In the genomic region with DNA sequence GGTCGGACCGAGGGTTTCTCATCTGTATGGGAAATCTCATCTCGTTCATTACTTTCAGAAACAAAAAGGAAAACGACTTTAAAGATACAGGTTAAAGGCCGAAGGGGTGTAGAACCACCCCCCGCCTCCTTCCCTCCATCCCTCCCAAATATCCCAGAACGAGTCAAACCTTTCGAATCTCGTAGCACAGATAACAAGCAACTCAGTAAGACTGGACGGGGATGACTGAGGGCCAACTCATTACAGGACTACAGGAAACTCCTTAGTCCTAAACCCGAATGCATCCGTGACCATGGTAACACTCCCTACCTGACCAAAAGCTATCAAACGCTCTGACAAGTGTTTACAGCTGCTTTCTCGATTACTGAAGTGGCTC, we compare ENCODE assay signal across 8 cellular contexts. TPM values are rescaled to one million over a fixed set of nuclear protein-coding genes. Genes with fewer than 3 reads are reported as not detected.
DNase-seq lines count a peak whose midpoint lies in the region; ATAC-seq and TF ChIP-seq lines count a peak whose summit lies in the region.
"Not testable (repeated sequence)": the region's sequence is repeated elsewhere in the genome, so short reads cannot be mapped to it uniquely, and the experiment has no call there.

No MANE protein-coding gene starts in this region.

- H3K36me3 ChIP-seq in KMS-11 (ENCODE audit: insufficient read depth); naive thymus-derived CD4-positive, alpha-beta T cell (ENCODE audit: control insufficient read depth in 2 of 3, insufficient read depth in 3 of 3, low read length in 3 of 3); suprapubic skin: not testable (repeated sequence)

- H2BK15ac ChIP-seq in H9 (ENCODE audit: low read depth, low read length) = not testable (repeated sequence)

- not testable (repeated sequence) for H3K9me3 ChIP-seq in H9 (ENCODE audit: control insufficient read depth, low read depth, low read length); naive thymus-derived CD4-positive, alpha-beta T cell (ENCODE audit: control insufficient read depth in 2 of 3, low read length in 3 of 3); suprapubic skin

- H4K91ac ChIP-seq in H9 (ENCODE audit: insufficient read length, low read depth, low read length) = not testable (repeated sequence)

- TF ChIP-seq POLR2A in suprapubic skin (IDR thresholded peaks at IDR 0.05) = not testable (repeated sequence)

- not testable (repeated sequence) for H3K27me3 Mint-ChIP-seq in H9 (ENCODE audit: low read depth); activated naive CD8-positive, alpha-beta T cell treated with anti-CD3 and anti-CD28 coated beads, Interleukin-2, amount 10 ng/mL, durations not matched to agents 7 days and 5 days; naive thymus-derived CD4-positive, alpha-beta T cell

- not testable (repeated sequence) for H3K56ac ChIP-seq in H9 (ENCODE audit: insufficient read length, low read depth, low read length)

- peak overlapping the region; percentile 83 to 95 for H3K4me3 Mint-ChIP-seq in H9
- H3K4me3 Mint-ChIP-seq in activated naive CD8-positive, alpha-beta T cell treated with anti-CD3 and anti-CD28 coated beads, Interleukin-2, amount 10 ng/mL, durations not matched to agents 7 days and 5 days = peak overlapping the region; percentile 86
- peak overlapping the region; percentile 77 to 99 (median 97) for H3K4me3 Mint-ChIP-seq in naive thymus-derived CD4-positive, alpha-beta T cell

- not testable (repeated sequence) for H3K14ac ChIP-seq in H9 (ENCODE audit: insufficient read depth, low read length)

- H2BK120ac ChIP-seq in H9 (ENCODE audit: low read depth, low read length, poor library complexity, severe bottlenecking) = not testable (repeated sequence)

- H3K9ac ChIP-seq in H9 (ENCODE audit: extremely low read depth, insufficient read length, low read length) (peak overlapping the region; percentile 50), KMS-11 (peak overlapping the region; percentile 90)

- not testable (repeated sequence) for H2BK5ac ChIP-seq in H9 (ENCODE audit: insufficient read length, low read length)

- no CpG with 5 or more reads among the region's 14 CpGs for WGBS in H9 (ENCODE audit: extremely low coverage, insufficient read length, low lambda C conversion rate)
- WGBS in suprapubic skin = no CpG with 5 or more reads among the region's 14 CpGs

- H3K4ac ChIP-seq in H9 (ENCODE audit: low read depth, low read length) = not testable (repeated sequence)

- H3K79me2 ChIP-seq in H9 (ENCODE audit: insufficient read depth, low read length); KMS-11 (ENCODE audit: insufficient read depth, low read depth): not testable (repeated sequence)

- POLR2A ChIA-PET in activated naive CD8-positive, alpha-beta T cell treated with anti-CD3 and anti-CD28 coated beads, Interleukin-2, amount 10 ng/mL, durations not matched to agents 7 days and 5 days (lab: Charles Lee) = interaction anchor here (2.3 kb wide), 1 partner anchor 75 kb away, joined by 30 read pairs; a partner anchor contains a TSS
- POLR2A ChIA-PET in naive thymus-derived CD4-positive, alpha-beta T cell (lab: Charles Lee) = interaction anchor here (0.9 to 1.8 kb wide), 4 partner anchors 32 to 76 kb away, joined by 3 to 30 read pairs (median 5); a partner anchor contains a TSS

- DNase-seq in ELF-1 (ENCODE audit: low read depth, low spot score) (peak; percentile 28), SHP77 (lab: John Stamatoyannopoulos, UW) (peak; percentile 13 to 30), fibroblast of villous mesenchyme (ENCODE audit: low read depth) (peak; percentile 2)
- not testable (repeated sequence) for DNase-seq in H9; activated naive CD8-positive, alpha-beta T cell treated with anti-CD3 and anti-CD28 coated beads, Interleukin-2, amount 10 ng/mL, durations not matched to agents 7 days and 5 days; suprapubic skin (ENCODE audit: low spot score in 2 of 2)
- peak in 3 of 9 donors; percentile 5 to 12 (median 9) for DNase-seq in naive thymus-derived CD4-positive, alpha-beta T cell

- H3K4me2 ChIP-seq in H9 (ENCODE audit: insufficient read depth, insufficient read length, low read length) (peak overlapping the region; percentile 60), KMS-11 (peak overlapping the region; percentile 60)

- H3K27ac ChIP-seq in H9 (ENCODE audit: insufficient read length, low read depth, low read length); suprapubic skin: not testable (repeated sequence)
- peak overlapping the region; percentile 53 for H3K27ac ChIP-seq in KMS-11
- peak overlapping the region; percentile 67 for H3K27ac ChIP-seq in naive thymus-derived CD4-positive, alpha-beta T cell (ENCODE audit: low read depth, low read length)

- intact Hi-C loops in naive thymus-derived CD4-positive, alpha-beta T cell (cut with micrococcal nuclease) = not testable (repeated sequence)

- H4K5ac ChIP-seq in H9 (ENCODE audit: insufficient read length, low read depth, low read length) = not testable (repeated sequence)

- H3K36me3 Mint-ChIP-seq in H9 (ENCODE audit: insufficient read depth in 1 of 3, low read depth in 3 of 3); activated naive CD8-positive, alpha-beta T cell treated with anti-CD3 and anti-CD28 coated beads, Interleukin-2, amount 10 ng/mL, durations not matched to agents 7 days and 5 days; naive thymus-derived CD4-positive, alpha-beta T cell: not testable (repeated sequence)

- H3K4me1 ChIP-seq in H9 (ENCODE audit: insufficient read depth, low read length); naive thymus-derived CD4-positive, alpha-beta T cell (ENCODE audit: control insufficient read depth in 2 of 2, insufficient read depth in 2 of 2, low read length in 2 of 2); suprapubic skin: not testable (repeated sequence)
- H3K4me1 ChIP-seq in KMS-11 (ENCODE audit: low read depth, poor library complexity, severe bottlenecking) = peaks cover 26% of the 10 kb centered on the region

- not testable (repeated sequence) for H2AFZ ChIP-seq in H9 (ENCODE audit: low read length); KMS-11 (ENCODE audit: low read depth)

- not testable (repeated sequence) for H3T11ph ChIP-seq in H9 (ENCODE audit: low read length)

- H3K4me1 Mint-ChIP-seq in H9; activated naive CD8-positive, alpha-beta T cell treated with anti-CD3 and anti-CD28 coated beads, Interleukin-2, amount 10 ng/mL, durations not matched to agents 7 days and 5 days: not testable (repeated sequence)
- H3K4me1 Mint-ChIP-seq in naive thymus-derived CD4-positive, alpha-beta T cell = peaks cover 0 to 19% (median 11%) of the 10 kb centered on the region in 7 donors

- H3K18ac ChIP-seq in H9 (ENCODE audit: insufficient read length, low read depth, low read length) = not testable (repeated sequence)

- not testable (repeated sequence) for H4K8ac ChIP-seq in H9 (replicated peaks; ENCODE audit: insufficient read length, low read depth, low read length)

- not testable (repeated sequence) for H3K23me2 ChIP-seq in H9 (ENCODE audit: insufficient read length, low read depth, low read length, poor library complexity, severe bottlenecking)

- not testable (repeated sequence) for H2AK5ac ChIP-seq in H9 (ENCODE audit: insufficient read length, low read length)

- not testable (repeated sequence) for H3K79me1 ChIP-seq in H9 (ENCODE audit: insufficient read depth, low read depth, low read length, poor library complexity, severe bottlenecking)

- not testable (repeated sequence) for H3K23ac ChIP-seq in H9 (ENCODE audit: insufficient read length, low read depth, low read length)

- H3K27ac Mint-ChIP-seq in H9 = peak overlapping the region in 2 of 3 experiments; percentile 62 to 89; a peak in 2 of 7 replicates
- H3K27ac Mint-ChIP-seq in activated naive CD8-positive, alpha-beta T cell treated with anti-CD3 and anti-CD28 coated beads, Interleukin-2, amount 10 ng/mL, durations not matched to agents 7 days and 5 days = peak overlapping the region; percentile 99
- peak overlapping the region; percentile 54 to 98 (median 94) for H3K27ac Mint-ChIP-seq in naive thymus-derived CD4-positive, alpha-beta T cell

- H2BK12ac ChIP-seq in H9 (ENCODE audit: insufficient read length, low read depth, low read length) = not testable (repeated sequence)

- H3K9me3 Mint-ChIP-seq in H9; activated naive CD8-positive, alpha-beta T cell treated with anti-CD3 and anti-CD28 coated beads, Interleukin-2, amount 10 ng/mL, durations not matched to agents 7 days and 5 days; naive thymus-derived CD4-positive, alpha-beta T cell: not testable (repeated sequence)

- not testable (repeated sequence) for TF ChIP-seq EP300 in suprapubic skin (IDR thresholded peaks at IDR 0.05)

- H2BK20ac ChIP-seq in H9 (ENCODE audit: low read depth, low read length, poor library complexity, severe bottlenecking) = not testable (repeated sequence)

- CTCF ChIA-PET in naive thymus-derived CD4-positive, alpha-beta T cell (lab: Charles Lee) = not testable (repeated sequence)

- H3K4me3 ChIP-seq in KMS-11 (IDR thresholded peaks at IDR 0.05; ENCODE audit: insufficient read depth, low read depth, low read length) = peak overlapping the region; percentile 89
- H3K4me3 ChIP-seq in fibroblast of villous mesenchyme (ENCODE audit: low read depth, low read length) = peak overlapping the region; percentile 38
- peak overlapping the region; percentile 56 for H3K4me3 ChIP-seq in naive thymus-derived CD4-positive, alpha-beta T cell (ENCODE audit: low read length)
- H3K4me3 ChIP-seq in suprapubic skin = peak overlapping the region; percentile 54

- peak; percentile 16 for ATAC-seq in activated naive CD8-positive, alpha-beta T cell treated with anti-CD3 and anti-CD28 coated beads, Interleukin-2, amount 10 ng/mL, durations not matched to agents 7 days and 5 days (ENCODE audit: low read depth)
- peak; percentile 1 for ATAC-seq in naive thymus-derived CD4-positive, alpha-beta T cell

- not testable (repeated sequence) for H4K20me1 ChIP-seq in H9 (ENCODE audit: control insufficient read depth, insufficient read depth, insufficient read length); KMS-11 (ENCODE audit: insufficient read depth)

- H3K27me3 ChIP-seq in H9 (ENCODE audit: insufficient read depth, low read length); KMS-11 (ENCODE audit: insufficient read depth, low read depth); naive thymus-derived CD4-positive, alpha-beta T cell (ENCODE audit: control insufficient read depth in 2 of 2, insufficient read depth in 2 of 2, low read length in 2 of 2); suprapubic skin: not testable (repeated sequence)

- not testable (repeated sequence) for TF ChIP-seq CTCF in H9 (conservative IDR thresholded peaks at IDR 0.05); KMS-11 (conservative IDR thresholded peaks at IDR 0.05; ENCODE audit: low read depth, low read length); fibroblast of villous mesenchyme (IDR thresholded peaks at IDR 0.05; ENCODE audit: insufficient read depth, low read depth, low read length); suprapubic skin (IDR thresholded peaks at IDR 0.05)

RNA-seq across cellular contexts. Expression of a gene that starts 29.0 kb away (rescaled TPM):
- not detected in 2 replicates for total RNA-seq in H9 (2021)
- total RNA-seq in activated naive CD8-positive, alpha-beta T cell treated with anti-CD3 and anti-CD28 coated beads, Interleukin-2, amount 10 ng/mL, durations not matched to agents 7 days and 5 days = 1 to 10 TPM in 1 of 2 experiments, under 1 TPM in 1; 0.48 to 1.2 TPM
- not detected in 2 replicates for total RNA-seq in fibroblast of villous mesenchyme
- total RNA-seq in naive thymus-derived CD4-positive, alpha-beta T cell = 10 to 100 TPM in 1 of 5 experiments, under 1 TPM in 2, not detected in 2; 0.21 to 14.4 (median 0.59) TPM
- polyA plus RNA-seq in naive thymus-derived CD4-positive, alpha-beta T cell = not detected
- total RNA-seq in suprapubic skin = not detected

Comparison
In these comparisons a context has a peak if more than half of its experiments do, and no peak if none do; other contexts are left out.
1. H3K4me3 ChIP-seq: peak in every context shown above with its lines; median percentile 89 in KMS-11; 56 in naive thymus-derived CD4-positive, alpha-beta T cell; 54 in suprapubic skin; 38 in fibroblast of villous mesenchyme.